23 cellular contexts compared by ENCODE assay signal in genomic region chr20:46217583-46217982, GRCh38.
"Had no signal": no experiment of that assay in that cellular context is flagged by ENCODE, and none has a peak within 500 bp of the region (broad histone marks: within the 10 kb centered on the region; RNA-seq: fewer than 3 reads in every experiment).

No MANE protein-coding gene starts in this region.

- H3K79me2 ChIP-seq: hepatocyte had no signal

- H3K4me3 ChIP-seq: coronary artery, dorsolateral prefrontal cortex, esophagus muscularis mucosa, gastroesophageal sphincter, heart left ventricle, hepatocyte, left lung, lower lobe of right lung had no signal

- H3K4me1 ChIP-seq: foreskin keratinocyte, left lung, lower lobe of right lung had no signal

- FAIRE-seq: colon, endothelial cell of umbilical vein, frontal cortex, islet of Langerhans, keratinocyte had no signal

- DNase-seq: dermis blood vessel endothelial cell; dorsolateral prefrontal cortex; effector CD4-positive, alpha-beta T cell; effector memory CD4-positive, alpha-beta T cell; foreskin keratinocyte; heart left ventricle; hypothalamus; left cardiac atrium; left lung; left ventricle myocardium superior; lower lobe of right lung; mesenchymal stem cell; midbrain; naive thymus-derived CD4-positive, alpha-beta T cell had no signal

- H3K27ac ChIP-seq: coronary artery, dorsolateral prefrontal cortex, esophagus muscularis mucosa, foreskin keratinocyte, gastroesophageal sphincter, hepatocyte, left lung, lower lobe of right lung had no signal

- H3K4me2 ChIP-seq: hepatocyte had no signal

- H3K36me3 ChIP-seq: esophagus muscularis mucosa, gastroesophageal sphincter, heart left ventricle, left lung, lower lobe of right lung had no signal

- H3K9me3 ChIP-seq: esophagus muscularis mucosa, gastroesophageal sphincter, heart left ventricle, left lung, lower lobe of right lung had no signal
